ENCODE assay signal across 36 cellular contexts in the genomic region with DNA sequence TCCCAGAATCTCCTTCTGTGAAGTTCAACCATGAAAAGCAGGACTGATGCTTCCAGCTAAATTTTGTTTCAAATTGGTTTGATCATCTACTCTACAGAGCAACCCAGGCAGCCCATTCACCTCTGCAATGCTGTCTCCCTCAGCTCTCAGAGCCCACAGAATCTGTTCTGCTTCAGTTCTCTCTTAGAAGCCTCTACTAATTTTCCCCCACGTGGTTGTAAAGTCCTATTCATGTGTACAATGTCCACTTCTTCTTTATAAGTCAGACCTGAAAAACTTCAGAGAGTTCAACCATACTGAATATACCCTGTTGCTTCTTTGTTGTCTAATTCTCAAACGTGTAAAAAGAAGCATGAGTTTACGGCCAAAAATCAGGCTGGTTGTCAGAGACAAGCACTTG. TPM values are rescaled to one million over a fixed set of nuclear protein-coding genes. Genes with fewer than 3 reads are reported as not detected.
A peak's percentile ranks its signal among the peaks of the same experiment; 100 is the strongest.
DNase-seq lines count a peak whose midpoint lies in the region; ATAC-seq, FAIRE-seq and TF ChIP-seq lines count a peak whose summit lies in the region.
"Had no signal": no experiment of that assay in that cellular context is flagged by ENCODE, and none has a peak within 500 bp of the region (broad histone marks: within the 10 kb centered on the region; RNA-seq: fewer than 3 reads in every experiment).

No MANE protein-coding gene starts in this region.

- no peak for TF ChIP-seq CTCF in GM12878 (IDR thresholded peaks at IDR 0.05 in 2 of 3, conservative IDR thresholded peaks at IDR 0.05 in 1 of 3; ENCODE audit: control insufficient read depth in 2 of 3, extremely low read depth in 1 of 3, insufficient read depth in 1 of 3, low read depth in 3 of 3, low read length in 3 of 3)
- TF ChIP-seq CTCF in testis (IDR thresholded peaks at IDR 0.05) = no peak
- no peak for TF ChIP-seq CTCF in sigmoid colon (IDR thresholded peaks at IDR 0.05)

- H3K4me1 Mint-ChIP-seq in activated CD4-positive, alpha-beta memory T cell treated with anti-CD3 and anti-CD28 coated beads for 36 hours (ENCODE audit: low read depth) = peaks cover 17% of the 10 kb centered on the region
- peaks cover 24% of the 10 kb centered on the region for H3K4me1 Mint-ChIP-seq in activated CD4-positive, alpha-beta memory T cell treated with anti-CD3 and anti-CD28 coated beads, Interleukin-2, amount 10 ng/mL, durations not matched to agents 7 days and 5 days
- H3K4me1 Mint-ChIP-seq: GM23338 had no signal

- no peaks in the 10 kb centered on the region for H3K79me1 ChIP-seq in mesendoderm (ENCODE audit: low read length)

- H4K8ac ChIP-seq in mesendoderm (ENCODE audit: low read depth, low read length) = no peak overlapping the region

- no peaks in the 10 kb centered on the region for H3K36me3 Mint-ChIP-seq in activated CD4-positive, alpha-beta memory T cell treated with anti-CD3 and anti-CD28 coated beads for 36 hours
- no peaks in the 10 kb centered on the region for H3K36me3 Mint-ChIP-seq in activated CD4-positive, alpha-beta memory T cell treated with anti-CD3 and anti-CD28 coated beads, Interleukin-2, amount 10 ng/mL, durations not matched to agents 7 days and 5 days (ENCODE audit: low read depth)

- H3K9me3 ChIP-seq in GM12878 (replicated peaks; ENCODE audit: control insufficient read depth, insufficient read depth, low read length) = no peaks in the 10 kb centered on the region
- no peaks in the 10 kb centered on the region for H3K9me3 ChIP-seq in testis
- H3K9me3 ChIP-seq in sigmoid colon = no peaks in the 10 kb centered on the region
- H3K9me3 ChIP-seq: Peyer's patch had no signal

- in situ Hi-C loops in GM12878 (cut with MboI) = no loop called here

- TF ChIP-seq POLR2A in GM12878 (IDR thresholded peaks at IDR 0.05; ENCODE audit: low read depth, low read length) (no peak), testis (IDR thresholded peaks at IDR 0.05) (no peak), sigmoid colon (IDR thresholded peaks at IDR 0.05) (no peak)

- no peaks in the 10 kb centered on the region for H3K36me3 ChIP-seq in GM12878 (ENCODE audit: control insufficient read depth in 2 of 2, insufficient read depth in 2 of 2, low read length in 1 of 2)
- no peaks in the 10 kb centered on the region for H3K36me3 ChIP-seq in testis (ENCODE audit: low read depth, missing control alignments)
- H3K36me3 ChIP-seq in sigmoid colon = no peaks in the 10 kb centered on the region
- H3K36me3 ChIP-seq in mesendoderm (ENCODE audit: control insufficient read depth, insufficient read depth, low read length) = no peaks in the 10 kb centered on the region
- H3K36me3 ChIP-seq: brain microvascular endothelial cell, Peyer's patch, WERI-Rb-1 had no signal

- H2BK15ac ChIP-seq in mesendoderm (replicated peaks; ENCODE audit: low read depth) = no peak overlapping the region

- no peak overlapping the region for H3K4me3 Mint-ChIP-seq in activated CD4-positive, alpha-beta memory T cell treated with anti-CD3 and anti-CD28 coated beads for 36 hours
- H3K4me3 Mint-ChIP-seq in activated CD4-positive, alpha-beta memory T cell treated with anti-CD3 and anti-CD28 coated beads, Interleukin-2, amount 10 ng/mL, durations not matched to agents 7 days and 5 days = no peak overlapping the region
- H3K4me3 Mint-ChIP-seq: CD4-positive, alpha-beta T cell had no signal

- no peaks in the 10 kb centered on the region for H3K4me1 ChIP-seq in GM12878 (ENCODE audit: control insufficient read depth, insufficient read depth, low read length)
- H3K4me1 ChIP-seq in testis = peaks cover 24% of the 10 kb centered on the region
- H3K4me1 ChIP-seq in sigmoid colon = no peaks in the 10 kb centered on the region
- no peaks in the 10 kb centered on the region for H3K4me1 ChIP-seq in mesendoderm (ENCODE audit: control insufficient read depth, low read depth, low read length)
- H3K4me1 ChIP-seq: Peyer's patch had no signal

- H3K27ac ChIP-seq in GM12878 (ENCODE audit: control insufficient read depth, insufficient read depth) (no peak overlapping the region), testis (peak overlapping the region; percentile 69 to 83), sigmoid colon (no peak overlapping the region), mesendoderm (ENCODE audit: low read depth, low read length) (no peak overlapping the region)
- H3K27ac ChIP-seq: 22Rv1, brain microvascular endothelial cell, epithelial cell of prostate, Peyer's patch, WERI-Rb-1 had no signal

- no peak overlapping the region for H2BK120ac ChIP-seq in mesendoderm (ENCODE audit: low read depth, low read length)

- ATAC-seq in GM12878 = peak; percentile 90
- ATAC-seq in left colon = no peak

- no peak overlapping the region for H2BK5ac ChIP-seq in mesendoderm (ENCODE audit: low read length)

- no peak for TF ChIP-seq RAD21 in GM12878 (IDR thresholded peaks at IDR 0.05; ENCODE audit: insufficient read depth, low read depth, low read length)

- H3K27me3 Mint-ChIP-seq in activated CD4-positive, alpha-beta memory T cell treated with anti-CD3 and anti-CD28 coated beads for 36 hours = no peaks in the 10 kb centered on the region
- H3K27me3 Mint-ChIP-seq in activated CD4-positive, alpha-beta memory T cell treated with anti-CD3 and anti-CD28 coated beads, Interleukin-2, amount 10 ng/mL, durations not matched to agents 7 days and 5 days = peaks cover 2% of the 10 kb centered on the region
- H3K27me3 Mint-ChIP-seq: CD4-positive, alpha-beta T cell had no signal

- H4K5ac ChIP-seq in mesendoderm (ENCODE audit: low read length) = no peak overlapping the region

- H3K79me2 ChIP-seq in GM12878 (ENCODE audit: control insufficient read depth, insufficient read depth, low read length) (no peaks in the 10 kb centered on the region), mesendoderm (ENCODE audit: control insufficient read depth, insufficient read depth, low read length) (no peaks in the 10 kb centered on the region)

- H3K9me3 Mint-ChIP-seq in activated CD4-positive, alpha-beta memory T cell treated with anti-CD3 and anti-CD28 coated beads for 36 hours = no peaks in the 10 kb centered on the region
- H3K9me3 Mint-ChIP-seq in activated CD4-positive, alpha-beta memory T cell treated with anti-CD3 and anti-CD28 coated beads, Interleukin-2, amount 10 ng/mL, durations not matched to agents 7 days and 5 days = no peaks in the 10 kb centered on the region
- H3K9me3 Mint-ChIP-seq: activated CD4-positive, alpha-beta T cell treated with anti-CD3 and anti-CD28 coated beads, Interleukin-2, amount 10 ng/mL, durations not matched to agents 24 days and 14 days; CD4-positive, alpha-beta T cell; GM23338 had no signal

- no peak overlapping the region for H3K4ac ChIP-seq in mesendoderm (ENCODE audit: low read depth, low read length)

- DNase-seq in activated CD4-positive, alpha-beta memory T cell treated with anti-CD3 and anti-CD28 coated beads for 36 hours = no peak
- no peak for DNase-seq in activated CD4-positive, alpha-beta memory T cell treated with anti-CD3 and anti-CD28 coated beads, Interleukin-2, amount 10 ng/mL, durations not matched to agents 7 days and 5 days
- DNase-seq in GM12878 (ENCODE audit: low read depth, low spot score) (no peak), midbrain (lab: John Stamatoyannopoulos, UW) (peak; percentile 30), testis (no peak), sigmoid colon (no peak), mesendoderm (no peak), left colon (no peak)
- DNase-seq: activated CD4-positive, alpha-beta T cell treated with anti-CD3 and anti-CD28 coated beads, Interleukin-2, amount 10 ng/mL, durations not matched to agents 24 days and 14 days; activated naive CD4-positive, alpha-beta T cell treated with Interleukin-2 at 50 U/mL for 16 hours; activated T-cell treated with anti-CD3 and anti-CD28 coated beads, Interleukin-2, amount 50 U/mL, for 48 hours; CD4-positive, alpha-beta T cell; effector CD4-positive, alpha-beta T cell; glutamatergic neuron; kidney; NCI-H1048; NCI-H187; NCI-H2171; NCI-H524; NK-92 treated with Interleukin-12 subunit alpha and Interleukin-12 subunit beta, amount 100 ng/mL, for 24 hours; occipital lobe; SHP77 treated with DMSO at 0.1 percent for 48 hours; stimulated activated CD8-positive, alpha-beta memory T cell treated with anti-CD3 and anti-CD28 coated beads, Interleukin-4, amount 100 ng/mL, for 48 hours; WERI-Rb-1 had no signal

- H3K4me2 ChIP-seq in GM12878 (ENCODE audit: control insufficient read depth, insufficient read depth) (no peak overlapping the region), mesendoderm (ENCODE audit: low read length) (no peak overlapping the region)
- H3K4me2 ChIP-seq: GM23338 had no signal

- no peaks in the 10 kb centered on the region for H4K20me1 ChIP-seq in GM12878 (ENCODE audit: control insufficient read depth, insufficient read depth)

- no peak overlapping the region for H3K56ac ChIP-seq in mesendoderm (ENCODE audit: low read length)

- H3K27ac Mint-ChIP-seq in activated CD4-positive, alpha-beta memory T cell treated with anti-CD3 and anti-CD28 coated beads for 36 hours = peak overlapping the region; percentile 3
- H3K27ac Mint-ChIP-seq in activated CD4-positive, alpha-beta memory T cell treated with anti-CD3 and anti-CD28 coated beads, Interleukin-2, amount 10 ng/mL, durations not matched to agents 7 days and 5 days = no peak overlapping the region
- H3K27ac Mint-ChIP-seq: activated CD4-positive, alpha-beta T cell treated with anti-CD3 and anti-CD28 coated beads, Interleukin-2, amount 10 ng/mL, durations not matched to agents 24 days and 14 days; CD4-positive, alpha-beta T cell; GM23338 had no signal

- CTCF ChIA-PET in activated CD4-positive, alpha-beta memory T cell treated with anti-CD3 and anti-CD28 coated beads for 36 hours (lab: Charles Lee) = interaction anchor here (1.0 to 1.4 kb wide), 4 partner anchors 15 to 79 kb away, joined by 3 to 6 read pairs (median 3); no protein-coding TSS in a partner anchor
- CTCF ChIA-PET in activated CD4-positive, alpha-beta memory T cell treated with anti-CD3 and anti-CD28 coated beads, Interleukin-2, amount 10 ng/mL, durations not matched to agents 7 days and 5 days (lab: Charles Lee) = interaction anchor here (0.7 to 1.8 kb wide), 5 partner anchors 12 to 79 kb away, joined by 3 to 6 read pairs (median 3); no protein-coding TSS in a partner anchor
- CTCF ChIA-PET in GM12878 (lab: Yijun Ruan, JAX) = interaction anchor here (0.6 to 4.9 kb wide), 7 partner anchors 8 to 71 kb away, joined by 3 to 50 read pairs (median 4); no protein-coding TSS in a partner anchor

- H3K27me3 ChIP-seq in GM12878 (replicated peaks in 1 of 2; ENCODE audit: control insufficient read depth in 2 of 2, insufficient read depth in 2 of 2, low read length in 1 of 2) (no peaks in the 10 kb centered on the region), testis (no peaks in the 10 kb centered on the region), sigmoid colon (no peaks in the 10 kb centered on the region), mesendoderm (ENCODE audit: insufficient read depth, low read length, poor library complexity) (no peaks in the 10 kb centered on the region)
- H3K27me3 ChIP-seq: brain microvascular endothelial cell, Peyer's patch had no signal

- no peak overlapping the region for H3K18ac ChIP-seq in mesendoderm (ENCODE audit: low read length)

- no peak for FAIRE-seq in GM12878 (lab: Jason Lieb, UNC)
- FAIRE-seq: D721Med, kidney, small intestine had no signal

- BruUV-seq in GM12878 (replicated peaks; lab: Mats Ljungman, UMichigan) = no TSS peak

- no peak overlapping the region for H3K23ac ChIP-seq in mesendoderm (ENCODE audit: low read length)

- H3K9ac ChIP-seq in GM12878 (ENCODE audit: control insufficient read depth, insufficient read depth, low read length) (no peak overlapping the region), mesendoderm (ENCODE audit: low read length) (no peak overlapping the region)

- POLR2A ChIA-PET in activated CD4-positive, alpha-beta memory T cell treated with anti-CD3 and anti-CD28 coated beads for 36 hours (lab: Charles Lee) = no interaction called here
- POLR2A ChIA-PET in activated CD4-positive, alpha-beta memory T cell treated with anti-CD3 and anti-CD28 coated beads, Interleukin-2, amount 10 ng/mL, durations not matched to agents 7 days and 5 days (lab: Charles Lee) = interaction anchor here (0.7 kb wide), 1 partner anchor 21 kb away, joined by 3 read pairs; no protein-coding TSS in a partner anchor
- POLR2A ChIA-PET in GM12878 (lab: Charles Lee) = interaction anchor here (1.0 to 1.2 kb wide), 2 partner anchors 15 to 20 kb away, joined by 3 read pairs; no protein-coding TSS in a partner anchor

- no peak for TF ChIP-seq EP300 in GM12878 (IDR thresholded peaks at IDR 0.05; ENCODE audit: borderline replicate concordance in 1 of 2, control insufficient read depth in 1 of 2, low read depth in 2 of 2, low read length in 2 of 2)
- no peak for TF ChIP-seq EP300 in sigmoid colon (IDR thresholded peaks at IDR 0.05)

- intact Hi-C loops in activated CD4-positive, alpha-beta memory T cell treated with anti-CD3 and anti-CD28 coated beads for 36 hours (cut with micrococcal nuclease) = no loop called here
- intact Hi-C loops in GM12878 (cut with micrococcal nuclease; ENCODE audit: unreplicated experiment) = no loop called here
- intact Hi-C loops in testis (cut with DNase I; ENCODE audit: low total_unique reads) = no loop called here
- intact Hi-C loops in sigmoid colon (cut with DNase I) = no loop called here
- intact Hi-C loops in left colon (cut with DNase I, micrococcal nuclease) = no loop called here

- WGBS in GM12878 (ENCODE audit: insufficient coverage, insufficient replicate concordance, low lambda C conversion rate, missing lambda C conversion rate) = 33% methylated on average over 3 of the region's 3 CpGs
- WGBS in testis, 2 donors = 34 to 36% methylated on average over 3 of the region's 3 CpGs
- 34 to 50% methylated on average over 3 of the region's 3 CpGs for WGBS in sigmoid colon, 2 donors
- WGBS in mesendoderm (ENCODE audit: extremely low coverage, insufficient coverage, low lambda C conversion rate) = no CpG with 5 or more reads among the region's 3 CpGs

- SMC1A ChIA-PET in GM12878 (lab: Charles Lee; ENCODE audit: uncharacterized antibody, unreplicated experiment) = interaction anchor here (0.7 to 2.2 kb wide), 9 partner anchors 10 to 275 kb away, joined by 3 to 10 read pairs (median 3); no protein-coding TSS in a partner anchor

- H2AK5ac ChIP-seq in mesendoderm (ENCODE audit: low read length) = no peak overlapping the region

- H2AFZ ChIP-seq in GM12878 (ENCODE audit: control insufficient read depth, low read depth, low read length) = no peak overlapping the region

- H3K4me3 ChIP-seq in GM12878 (no peak overlapping the region), testis (no peak overlapping the region), sigmoid colon (no peak overlapping the region), mesendoderm (ENCODE audit: low read length) (no peak overlapping the region)
- H3K4me3 ChIP-seq: GM23338, lung, Peyer's patch had no signal

- RAD21 ChIA-PET in GM12878 (lab: Charles Lee; ENCODE audit: unreplicated experiment) = interaction anchor here (0.9 kb wide), 1 partner anchor 11 kb away, joined by 4 read pairs; no protein-coding TSS in a partner anchor

RNA-seq across cellular contexts. Expression of a gene that starts 21.3 kb away (rescaled TPM):
- total RNA-seq in activated CD4-positive, alpha-beta memory T cell treated with anti-CD3 and anti-CD28 coated beads for 36 hours = 10 to 100 TPM; 11.5 to 13.8 TPM
- 10 to 100 TPM; 24.9 to 25.3 TPM for total RNA-seq in activated CD4-positive, alpha-beta memory T cell treated with anti-CD3 and anti-CD28 coated beads, Interleukin-2, amount 10 ng/mL, durations not matched to agents 7 days and 5 days
- total RNA-seq in GM12878 (2013; cell fraction: nucleolus; rRNA removed) = 167 and 178 TPM in 2 replicates
- total RNA-seq in GM12878 (2014; rRNA removed) (18.9 and 22.1 TPM in 2 replicates), GM12878 (2014; rRNA removed; fragmentation: Illumina TruSeq; extraction: Trizol) (23.7 and 24.7 TPM in 2 replicates), GM12878 (2021) (25.2 and 30.0 TPM in 2 replicates), testis (100 to 1,000 TPM; 125 to 134 TPM), sigmoid colon (10 to 100 TPM; 47.2 to 81.7 (median 58.7) TPM), left colon (10 to 100 TPM; 20.8 to 24.2 TPM)
- polyA plus RNA-seq in GM12878 (2011; ENCODE audit: low read depth) = 7.9 TPM
- polyA plus RNA-seq in GM12878 (2011; rRNA removed) (23.1 and 29.4 TPM in 2 replicates), GM12878 (2014; fragmentation: Illumina TruSeq; extraction: Trizol) (26.0 and 32.6 TPM in 2 replicates), GM12878 (2014; fragmentation: Nextera tagmentation; extraction: Ambion mirVana) (1 to 10 TPM; 3.6 to 8.0 TPM), GM12878 (2014; rRNA removed) (15.8 and 18.5 TPM in 2 replicates), GM12878 (2016; fragmentation: Nextera tagmentation; extraction: Ambion mirVana) (10 to 100 TPM; 16.6 to 18.2 TPM), testis (ENCODE audit: insufficient read depth, low read depth, low replicate concordance) (56.5 TPM), sigmoid colon (10 to 100 TPM in 2 of 3 donors, 1 to 10 TPM in 1; 9.0 to 12.7 (median 12.6) TPM)
- polyA plus RNA-seq in GM12878 (2011; cell fraction: cytosol; rRNA removed) = 7.9 and 10.5 TPM in 2 replicates
- 27.0 and 32.5 TPM in 2 replicates for polyA plus RNA-seq in GM12878 (2011; cell fraction: nucleus; rRNA removed)
- polyA plus RNA-seq in GM12878 (2012) = 14.4 and 14.9 TPM in 2 replicates
- 21.4 and 29.6 TPM in 2 replicates for polyA minus RNA-seq in GM12878 (2011; rRNA and poly(A)+ RNA removed)
- polyA minus RNA-seq in GM12878 (2011; cell fraction: cytosol; rRNA and poly(A)+ RNA removed) = 8.0 and 11.1 TPM in 2 replicates
- 28.5 and 62.4 TPM in 2 replicates for polyA minus RNA-seq in GM12878 (2011; cell fraction: nucleus; rRNA and poly(A)+ RNA removed)
- 12.2 TPM for polyA plus RNA-seq in mesendoderm (2013, experiment 1 of 2)
- 12.4 TPM for polyA plus RNA-seq in mesendoderm (2013, experiment 2 of 2)

RNA-seq across cellular contexts. Expression of a gene that starts 29.6 kb away (rescaled TPM):
- total RNA-seq in activated CD4-positive, alpha-beta memory T cell treated with anti-CD3 and anti-CD28 coated beads for 36 hours = not detected
- total RNA-seq in activated CD4-positive, alpha-beta memory T cell treated with anti-CD3 and anti-CD28 coated beads, Interleukin-2, amount 10 ng/mL, durations not matched to agents 7 days and 5 days = not detected
- total RNA-seq in GM12878 (2013; cell fraction: nucleolus; rRNA removed) = not detected in 2 replicates
- total RNA-seq in GM12878 (2014; rRNA removed) (0.05 TPM in 1 of 2 replicates, not detected in the other), GM12878 (2014; rRNA removed; fragmentation: Illumina TruSeq; extraction: Trizol) (not detected in 2 replicates), GM12878 (2021) (not detected in 2 replicates), testis (1 to 10 TPM in 1 of 2 donors, under 1 TPM in 1; 0.71 to 1.3 TPM), sigmoid colon (not detected), left colon (not detected)
- not detected for polyA plus RNA-seq in GM12878 (2011; ENCODE audit: low read depth)
- polyA plus RNA-seq in GM12878 (2011; rRNA removed) (not detected in 2 replicates), GM12878 (2014; fragmentation: Illumina TruSeq; extraction: Trizol) (not detected in 2 replicates), GM12878 (2014; fragmentation: Nextera tagmentation; extraction: Ambion mirVana) (not detected), GM12878 (2014; rRNA removed) (not detected in 2 replicates), GM12878 (2016; fragmentation: Nextera tagmentation; extraction: Ambion mirVana) (not detected), testis (ENCODE audit: insufficient read depth, low read depth, low replicate concordance) (1.4 TPM), sigmoid colon (not detected)
- polyA plus RNA-seq in GM12878 (2011; cell fraction: cytosol; rRNA removed) = not detected in 2 replicates
- polyA plus RNA-seq in GM12878 (2011; cell fraction: nucleus; rRNA removed) = not detected in 2 replicates
- polyA plus RNA-seq in GM12878 (2012) = not detected in 2 replicates
- polyA minus RNA-seq in GM12878 (2011; rRNA and poly(A)+ RNA removed) = not detected in 2 replicates
- not detected in 2 replicates for polyA minus RNA-seq in GM12878 (2011; cell fraction: cytosol; rRNA and poly(A)+ RNA removed)
- polyA minus RNA-seq in GM12878 (2011; cell fraction: nucleus; rRNA and poly(A)+ RNA removed) = not detected in 2 replicates
- polyA plus RNA-seq in mesendoderm (2013, experiment 1 of 2) = 1.8 TPM
- 1.7 TPM for polyA plus RNA-seq in mesendoderm (2013, experiment 2 of 2)
- total RNA-seq: activated CD4-positive, alpha-beta T cell treated with anti-CD3 and anti-CD28 coated beads, Interleukin-2, amount 10 ng/mL, durations not matched to agents 24 days and 14 days; CD4-positive, alpha-beta T cell; Daoy; GM23338; kidney; LHCN-M2; lung; occipital lobe; Peyer's patch; ureter had no signal
- polyA plus RNA-seq: adipose tissue, GM23338, lung, small intestine had no signal

Comparison
In these comparisons a context has a peak if more than half of its experiments do, and no peak if none do; other contexts are left out.
1. H3K27ac ChIP-seq: peak in testis (2 of 2); none in GM12878 (single experiment), sigmoid colon (0 of 4) and mesendoderm (single experiment).